23 cellular contexts compared by ENCODE assay signal in the genomic region with DNA sequence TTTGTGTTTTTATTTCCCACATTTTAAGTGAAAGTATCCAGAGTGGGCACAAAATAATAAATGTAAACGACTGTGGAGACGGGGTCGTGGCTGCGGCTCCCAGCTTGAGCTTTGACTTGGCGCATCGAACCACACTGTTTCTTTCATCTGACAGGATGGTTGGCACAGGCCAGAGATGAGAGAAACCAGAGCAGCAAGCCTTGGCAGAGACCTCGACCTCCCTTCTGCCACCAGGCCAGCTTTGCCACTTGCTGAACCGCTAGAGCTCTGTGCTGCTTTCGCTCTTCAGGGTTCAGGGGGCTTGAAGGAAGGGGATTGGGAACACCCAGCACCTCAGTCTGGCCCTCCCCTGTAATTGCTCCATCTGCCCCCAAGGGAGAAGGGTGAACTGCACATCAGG. TPM values are rescaled to one million over a fixed set of nuclear protein-coding genes. Genes with fewer than 3 reads are reported as not detected.
DNase-seq lines count a peak whose midpoint lies in the region; ATAC-seq and TF ChIP-seq lines count a peak whose summit lies in the region.
"Had no signal": no experiment of that assay in that cellular context is flagged by ENCODE, and none has a peak within 500 bp of the region (broad histone marks: within the 10 kb centered on the region; RNA-seq: fewer than 3 reads in every experiment).

No MANE protein-coding gene starts in this region.

- H3K9me3 Mint-ChIP-seq in activated T-cell treated with anti-CD3 and anti-CD28 coated beads, Interleukin-2, amount 50 U/mL, for 24 hours, result no peaks in the 10 kb centered on the region
- H3K9me3 Mint-ChIP-seq in activated CD4-positive, alpha-beta memory T cell treated with anti-CD3 and anti-CD28 coated beads for 36 hours, result no peaks in the 10 kb centered on the region
- H3K9me3 Mint-ChIP-seq: HFFc6 had no signal

- H3K4me1 ChIP-seq in sigmoid colon (peaks cover 0 to 30% (median 21%) of the 10 kb centered on the region in 4 donors), smooth muscle cell (ENCODE audit: low read depth) (peaks cover 8% of the 10 kb centered on the region)
- H3K4me1 ChIP-seq: SJCRH30 had no signal

- no peaks in the 10 kb centered on the region for H3K36me3 Mint-ChIP-seq in activated T-cell treated with anti-CD3 and anti-CD28 coated beads, Interleukin-2, amount 50 U/mL, for 24 hours (ENCODE audit: low read depth)
- no peaks in the 10 kb centered on the region for H3K36me3 Mint-ChIP-seq in activated CD4-positive, alpha-beta memory T cell treated with anti-CD3 and anti-CD28 coated beads for 36 hours

- no peak overlapping the region for H3K4me3 ChIP-seq in sigmoid colon
- no peak overlapping the region for H3K4me3 ChIP-seq in smooth muscle cell
- H3K4me3 ChIP-seq: Peyer's patch, SJCRH30 had no signal

- CTCF ChIA-PET in activated CD4-positive, alpha-beta memory T cell treated with anti-CD3 and anti-CD28 coated beads for 36 hours (lab: Charles Lee), result no interaction called here

- H3K27ac Mint-ChIP-seq in activated T-cell treated with anti-CD3 and anti-CD28 coated beads, Interleukin-2, amount 50 U/mL, for 24 hours, result no peak overlapping the region
- H3K27ac Mint-ChIP-seq in activated CD4-positive, alpha-beta memory T cell treated with anti-CD3 and anti-CD28 coated beads for 36 hours, result no peak overlapping the region
- H3K27ac Mint-ChIP-seq: HFFc6 had no signal

- POLR2A ChIA-PET in activated CD4-positive, alpha-beta memory T cell treated with anti-CD3 and anti-CD28 coated beads for 36 hours (lab: Charles Lee), result no interaction called here

- 72 to 79% methylated on average over 9 of the region's 9 CpGs for WGBS in sigmoid colon, 2 donors
- WGBS in smooth muscle cell (ENCODE audit: low lambda C conversion rate), result 88% methylated on average over 9 of the region's 9 CpGs

- no peak for TF ChIP-seq EP300 in sigmoid colon (IDR thresholded peaks at IDR 0.05)

- peak; percentile 72 for DNase-seq in Ammon's horn (ENCODE audit: low spot score)
- DNase-seq in caudate nucleus (lab: John Stamatoyannopoulos, UW), result peak in 17 of 61 donors; percentile 8 to 63 (median 30)
- peak; percentile 34 for DNase-seq in inferior parietal cortex (ENCODE audit: extremely low spot score)
- DNase-seq in sigmoid colon, result peak; percentile 77
- DNase-seq in activated T-cell treated with anti-CD3 and anti-CD28 coated beads, Interleukin-2, amount 50 U/mL, for 24 hours, result no peak
- DNase-seq in smooth muscle cell (lab: John Stamatoyannopoulos, UW; ENCODE audit: unreplicated experiment), result no peak
- no peak for DNase-seq in activated CD4-positive, alpha-beta memory T cell treated with anti-CD3 and anti-CD28 coated beads for 36 hours
- DNase-seq: 8988T, EL, H7, HFFc6, KBM-7, MM.1S, NCI-H1436, NCI-H187 treated with DMSO at 0.1 percent for 48 hours, NCI-H2107, NCI-H510A, NCI-H748 treated with DMSO at 0.1 percent for 48 hours, SJCRH30 had no signal

- no peak for TF ChIP-seq POLR2A in sigmoid colon (IDR thresholded peaks at IDR 0.05)

- H3K79me2 ChIP-seq in smooth muscle cell (ENCODE audit: low read depth), result no peaks in the 10 kb centered on the region

- H3K9ac ChIP-seq in smooth muscle cell (ENCODE audit: low read depth), result no peak overlapping the region

- no peak overlapping the region for H3K4me2 ChIP-seq in smooth muscle cell

- H3K36me3 ChIP-seq in sigmoid colon (no peaks in the 10 kb centered on the region), smooth muscle cell (ENCODE audit: low read depth) (no peaks in the 10 kb centered on the region)
- H3K36me3 ChIP-seq: Peyer's patch, SJCRH30 had no signal

- H3K27me3 ChIP-seq in sigmoid colon (peaks cover 13 to 36% (median 14%) of the 10 kb centered on the region in 3 donors), smooth muscle cell (ENCODE audit: low read depth) (peaks cover 93% of the 10 kb centered on the region)
- H3K27me3 ChIP-seq: SJCRH30 had no signal

- H3K27ac ChIP-seq in caudate nucleus (ENCODE audit: low read depth, low read length) (peak overlapping the region; percentile 71), sigmoid colon (peak overlapping the region in 3 of 4 donors; percentile 1 to 72 (median 67)), smooth muscle cell (ENCODE audit: low read depth) (no peak overlapping the region)
- H3K27ac ChIP-seq: C4-2B, Peyer's patch, SJCRH30 had no signal

- no peak for ATAC-seq in HG02973 (IDR thresholded peaks at IDR 0.05; ENCODE audit: unreplicated experiment)

- H3K27me3 Mint-ChIP-seq in activated T-cell treated with anti-CD3 and anti-CD28 coated beads, Interleukin-2, amount 50 U/mL, for 24 hours, result peaks cover 81% of the 10 kb centered on the region
- peaks cover 47% of the 10 kb centered on the region for H3K27me3 Mint-ChIP-seq in activated CD4-positive, alpha-beta memory T cell treated with anti-CD3 and anti-CD28 coated beads for 36 hours

- intact Hi-C loops in sigmoid colon (cut with DNase I), result loop anchor here (10.0 kb wide), 2 partner anchors 158 to 1188 kb away; partner anchors contain the start of gene MRPS9
- intact Hi-C loops in activated CD4-positive, alpha-beta memory T cell treated with anti-CD3 and anti-CD28 coated beads for 36 hours (cut with micrococcal nuclease), result no loop called here

- H3K4me1 Mint-ChIP-seq in activated T-cell treated with anti-CD3 and anti-CD28 coated beads, Interleukin-2, amount 50 U/mL, for 24 hours (ENCODE audit: low read depth), result peaks cover 13% of the 10 kb centered on the region
- H3K4me1 Mint-ChIP-seq in activated CD4-positive, alpha-beta memory T cell treated with anti-CD3 and anti-CD28 coated beads for 36 hours (ENCODE audit: low read depth), result peaks cover 10% of the 10 kb centered on the region

- H3K9me3 ChIP-seq in sigmoid colon (no peaks in the 10 kb centered on the region), smooth muscle cell (replicated peaks; ENCODE audit: low read depth) (no peaks in the 10 kb centered on the region)
- H3K9me3 ChIP-seq: Peyer's patch, SJCRH30 had no signal

- H3F3A ChIP-seq in smooth muscle cell (ENCODE audit: low read depth), result no peaks in the 10 kb centered on the region

- H2AFZ ChIP-seq in smooth muscle cell (ENCODE audit: low read depth), result no peak overlapping the region

- H4K20me1 ChIP-seq in smooth muscle cell (ENCODE audit: low read depth), result no peaks in the 10 kb centered on the region

- H3K4me3 Mint-ChIP-seq in activated T-cell treated with anti-CD3 and anti-CD28 coated beads, Interleukin-2, amount 50 U/mL, for 24 hours, result no peak overlapping the region
- no peak overlapping the region for H3K4me3 Mint-ChIP-seq in activated CD4-positive, alpha-beta memory T cell treated with anti-CD3 and anti-CD28 coated beads for 36 hours
- H3K4me3 Mint-ChIP-seq: HFFc6 had no signal

- no peak for TF ChIP-seq CTCF in sigmoid colon (IDR thresholded peaks at IDR 0.05)
- no peak for TF ChIP-seq CTCF in smooth muscle cell (IDR thresholded peaks at IDR 0.05; ENCODE audit: borderline replicate concordance, insufficient read depth, poor library complexity, severe bottlenecking)

RNA-seq across cellular contexts. Expression of gene POU3F3, which starts 22.7 kb away (rescaled TPM):
- 1 to 10 TPM in 1 of 4 donors, under 1 TPM in 3; 0.36 to 1.4 (median 0.80) TPM for total RNA-seq in sigmoid colon
- polyA plus RNA-seq in sigmoid colon, result under 1 TPM in 1 of 3 donors, not detected in 2; 0.39 TPM
- not detected in 2 replicates for total RNA-seq in smooth muscle cell
- not detected in 2 replicates for polyA plus RNA-seq in smooth muscle cell
- not detected for total RNA-seq in activated CD4-positive, alpha-beta memory T cell treated with anti-CD3 and anti-CD28 coated beads for 36 hours
- total RNA-seq: H7, HFFc6, HT1080 had no signal

Comparison
In these comparisons a context has a peak if more than half of its experiments do, and no peak if none do; other contexts are left out.
1. DNase-seq: peak in Ammon's horn (single experiment), inferior parietal cortex (single experiment) and sigmoid colon (single experiment); none in activated T-cell treated with anti-CD3 and anti-CD28 coated beads, Interleukin-2, amount 50 U/mL, for 24 hours (single experiment), smooth muscle cell (single experiment) and activated CD4-positive, alpha-beta memory T cell treated with anti-CD3 and anti-CD28 coated beads for 36 hours (single experiment).